ENCODE assay signal across 32 cellular contexts in the genomic region with DNA sequence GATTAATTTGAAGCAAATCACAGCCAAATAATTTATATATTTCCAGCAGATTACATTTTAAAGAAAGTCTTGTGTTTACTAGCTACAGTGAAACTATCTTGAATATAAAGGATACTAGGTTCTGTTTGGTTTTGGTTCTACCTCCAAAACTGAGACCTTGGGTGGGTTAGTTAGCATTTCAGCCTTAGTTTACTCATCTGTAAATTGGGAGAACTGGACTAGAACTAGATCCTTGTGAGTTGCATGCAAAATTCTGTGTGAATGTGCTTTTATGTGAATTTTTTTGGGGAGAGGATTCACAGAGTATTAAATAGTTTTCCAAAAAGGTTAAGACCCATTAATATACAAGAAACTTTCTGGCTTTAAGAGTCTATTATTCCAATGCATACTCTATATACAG. TPM values are rescaled to one million over a fixed set of nuclear protein-coding genes. Genes with fewer than 3 reads are reported as not detected.
DNase-seq lines count a peak whose midpoint lies in the region; ATAC-seq and TF ChIP-seq lines count a peak whose summit lies in the region.
"Had no signal": no experiment of that assay in that cellular context is flagged by ENCODE, and none has a peak within 500 bp of the region (broad histone marks: within the 10 kb centered on the region; RNA-seq: fewer than 3 reads in every experiment).

No MANE protein-coding gene starts in this region.

- H3K36me3 Mint-ChIP-seq in activated T-cell treated with anti-CD3 and anti-CD28 coated beads, Interleukin-2, amount 50 U/mL, for 72 hours (ENCODE audit: insufficient read depth in 2 of 2) = peaks cover 23 to 55% of the 10 kb centered on the region in 2 donors
- peaks cover 18% of the 10 kb centered on the region for H3K36me3 Mint-ChIP-seq in activated T-cell treated with anti-CD3 and anti-CD28 coated beads, Interleukin-2, amount 50 U/mL, for 4 hours (ENCODE audit: insufficient read depth)
- peaks cover 85% of the 10 kb centered on the region for H3K36me3 Mint-ChIP-seq in activated T-helper 17 cell treated with anti-CD3 and anti-CD28 coated beads, Interleukin-2, amount 50 U/mL, for 72 hours (ENCODE audit: low read depth)

- TF ChIP-seq POLR2A in stomach (IDR thresholded peaks at IDR 0.05) (no peak), sigmoid colon (IDR thresholded peaks at IDR 0.05) (no peak)

- H3K27me3 Mint-ChIP-seq in activated T-cell treated with anti-CD3 and anti-CD28 coated beads, Interleukin-2, amount 50 U/mL, for 72 hours (ENCODE audit: low read depth) = no peaks in the 10 kb centered on the region
- H3K27me3 Mint-ChIP-seq in activated T-cell treated with anti-CD3 and anti-CD28 coated beads, Interleukin-2, amount 50 U/mL, for 4 hours (ENCODE audit: low read depth) = no peaks in the 10 kb centered on the region
- no peaks in the 10 kb centered on the region for H3K27me3 Mint-ChIP-seq in activated T-helper 17 cell treated with anti-CD3 and anti-CD28 coated beads, Interleukin-2, amount 50 U/mL, for 72 hours
- H3K27me3 Mint-ChIP-seq: activated CD4-positive, alpha-beta T cell treated with anti-CD3 and anti-CD28 coated beads for 36 hours; stimulated activated naive CD8-positive, alpha-beta T cell treated with anti-CD3 and anti-CD28 coated beads, Interleukin-15, amount 100 ng/mL, for 72 hours had no signal

- no peaks in the 10 kb centered on the region for H3K9me3 Mint-ChIP-seq in activated T-cell treated with anti-CD3 and anti-CD28 coated beads, Interleukin-2, amount 50 U/mL, for 72 hours
- H3K9me3 Mint-ChIP-seq in activated T-cell treated with anti-CD3 and anti-CD28 coated beads, Interleukin-2, amount 50 U/mL, for 4 hours = no peaks in the 10 kb centered on the region
- no peaks in the 10 kb centered on the region for H3K9me3 Mint-ChIP-seq in activated T-helper 17 cell treated with anti-CD3 and anti-CD28 coated beads, Interleukin-2, amount 50 U/mL, for 72 hours
- H3K9me3 Mint-ChIP-seq: activated naive CD4-positive, alpha-beta T cell treated with anti-CD3 and anti-CD28 coated beads, Interleukin-2, amount 50 U/mL, for 72 hours; stimulated activated naive CD8-positive, alpha-beta T cell treated with anti-CD3 and anti-CD28 coated beads, Interleukin-15, amount 100 ng/mL, for 72 hours; T-helper 1 cell treated with Interleukin-12 subunit alpha and Interleukin-12 subunit beta and Interleukin-4 antibody, amounts not matched to agents 30 μg/mL and 1 μg/mL, for 36 hours had no signal

- peak overlapping the region; percentile 40 to 62 for H3K4me3 Mint-ChIP-seq in activated T-cell treated with anti-CD3 and anti-CD28 coated beads, Interleukin-2, amount 50 U/mL, for 72 hours
- H3K4me3 Mint-ChIP-seq in activated T-cell treated with anti-CD3 and anti-CD28 coated beads, Interleukin-2, amount 50 U/mL, for 4 hours = no peak overlapping the region
- peak overlapping the region; percentile 37 for H3K4me3 Mint-ChIP-seq in activated T-helper 17 cell treated with anti-CD3 and anti-CD28 coated beads, Interleukin-2, amount 50 U/mL, for 72 hours
- H3K4me3 Mint-ChIP-seq: T-helper 1 cell treated with Interleukin-12 subunit alpha and Interleukin-12 subunit beta and Interleukin-4 antibody, amounts not matched to agents 30 μg/mL and 1 μg/mL, for 36 hours had no signal

- H3K4me3 ChIP-seq in Loucy (ENCODE audit: low read length, poor library complexity, severe bottlenecking) (peak overlapping the region; percentile 92), stomach (peak overlapping the region in 1 of 4 donors; percentile 97), sigmoid colon (no peak overlapping the region)
- H3K4me3 ChIP-seq: ascending aorta, HAP-1, MG63, SJSA1, skin epidermis, tibial artery had no signal

- peak overlapping the region in 4 of 5 donors; percentile 0 to 99 (median 26) for H3K27ac ChIP-seq in stomach
- H3K27ac ChIP-seq in sigmoid colon = no peak overlapping the region
- H3K27ac ChIP-seq: ascending aorta, SJSA1, tibial artery had no signal

- H3K27me3 ChIP-seq in Loucy (ENCODE audit: insufficient read depth, low read length, poor library complexity, severe bottlenecking) (no peaks in the 10 kb centered on the region), stomach (no peaks in the 10 kb centered on the region), sigmoid colon (no peaks in the 10 kb centered on the region)
- H3K27me3 ChIP-seq: ascending aorta, MG63, SJSA1, tibial artery had no signal

- H2AFZ ChIP-seq in Loucy (ENCODE audit: low read length) = no peak overlapping the region

- TF ChIP-seq EP300 in stomach (IDR thresholded peaks at IDR 0.05) (no peak), sigmoid colon (IDR thresholded peaks at IDR 0.05) (no peak)

- ATAC-seq in activated T-cell treated with anti-CD3 and anti-CD28 coated beads, Interleukin-2, amount 50 U/mL, for 72 hours (replicated peaks in 1 of 2) = no peak
- no peak for ATAC-seq in activated T-cell treated with anti-CD3 and anti-CD28 coated beads, Interleukin-2, amount 50 U/mL, for 4 hours
- ATAC-seq in activated T-helper 17 cell treated with anti-CD3 and anti-CD28 coated beads, Interleukin-2, amount 50 U/mL, for 72 hours (replicated peaks) = no peak
- no peak for ATAC-seq in omental fat pad (ENCODE audit: low FRiP score)
- ATAC-seq: activated CD4-positive, alpha-beta T cell treated with anti-CD3 and anti-CD28 coated beads for 36 hours; activated naive CD4-positive, alpha-beta T cell treated with anti-CD3 and anti-CD28 coated beads, Interleukin-2, amount 50 U/mL, for 72 hours; left cardiac atrium; stimulated activated naive CD8-positive, alpha-beta T cell treated with anti-CD3 and anti-CD28 coated beads, Interleukin-15, amount 100 ng/mL, for 72 hours had no signal

- TF ChIP-seq CTCF in Loucy (conservative IDR thresholded peaks at IDR 0.05; ENCODE audit: low read length) (no peak), stomach (IDR thresholded peaks at IDR 0.05) (no peak), omental fat pad (IDR thresholded peaks at IDR 0.05) (no peak), sigmoid colon (IDR thresholded peaks at IDR 0.05) (no peak)

- H3K4me1 ChIP-seq in Loucy (ENCODE audit: insufficient read depth, low read length, poor library complexity, severe bottlenecking) (peaks cover 52% of the 10 kb centered on the region), stomach (peaks cover 0 to 49% (median 26%) of the 10 kb centered on the region in 4 donors), sigmoid colon (peaks cover 0 to 19% (median 5%) of the 10 kb centered on the region in 4 donors)

- H3F3A ChIP-seq in Loucy (ENCODE audit: low read depth) = no peaks in the 10 kb centered on the region

- no peaks in the 10 kb centered on the region for H3K9me2 ChIP-seq in Loucy (replicated peaks; ENCODE audit: low read depth, low read length)

- intact Hi-C loops in stomach (cut with DNase I; ENCODE audit: low total_unique reads) (no loop called here), sigmoid colon (cut with DNase I) (loop anchor here (10.0 kb wide), 1 partner anchor 284 kb away; a partner anchor contains a TSS)

- peaks cover 77% of the 10 kb centered on the region for H4K20me1 ChIP-seq in Loucy (ENCODE audit: insufficient read depth, low read length, poor library complexity, severe bottlenecking)

- no peak for DNase-seq in activated T-cell treated with anti-CD3 and anti-CD28 coated beads, Interleukin-2, amount 50 U/mL, for 72 hours
- DNase-seq in activated T-cell treated with anti-CD3 and anti-CD28 coated beads, Interleukin-2, amount 50 U/mL, for 4 hours = no peak
- DNase-seq in stomach (no peak), omental fat pad (ENCODE audit: low spot score) (no peak), sigmoid colon (no peak), HCEC 1CT (no peak)
- DNase-seq: activated CD4-positive, alpha-beta T cell treated with anti-CD3 and anti-CD28 coated beads for 36 hours; cortex of kidney; DMS53; GF-D8; left cardiac atrium; MG63; NCI-H1417 treated with DMSO at 0.1 percent for 48 hours; NCI-H2081; NCI-H2227 treated with DMSO at 0.1 percent for 48 hours; RPMI8226; stimulated activated CD4-positive, alpha-beta T cell treated with anti-CD3 and anti-CD28 coated beads, Interleukin-1b, Interleukin-23, amount 100 ng/mL, for 48 hours; stimulated activated CD8-positive, alpha-beta memory T cell treated with anti-CD3 and anti-CD28 coated beads, Interleukin-4, amount 100 ng/mL, for 48 hours; stimulated activated naive CD8-positive, alpha-beta T cell treated with anti-CD3 and anti-CD28 coated beads, Interleukin-15, amount 100 ng/mL, for 72 hours; tibial artery had no signal

- H3K9me3 ChIP-seq in Loucy (ENCODE audit: insufficient read depth, low read depth, low read length) (no peaks in the 10 kb centered on the region), stomach (no peaks in the 10 kb centered on the region), sigmoid colon (no peaks in the 10 kb centered on the region)
- H3K9me3 ChIP-seq: ascending aorta, HAP-1, MG63, SJSA1, tibial artery had no signal

- peaks cover 43% of the 10 kb centered on the region for H3K4me1 Mint-ChIP-seq in activated T-cell treated with anti-CD3 and anti-CD28 coated beads, Interleukin-2, amount 50 U/mL, for 72 hours (ENCODE audit: low read depth)
- H3K4me1 Mint-ChIP-seq in activated T-cell treated with anti-CD3 and anti-CD28 coated beads, Interleukin-2, amount 50 U/mL, for 4 hours (ENCODE audit: low read depth) = peaks cover 24% of the 10 kb centered on the region
- peaks cover 14% of the 10 kb centered on the region for H3K4me1 Mint-ChIP-seq in activated T-helper 17 cell treated with anti-CD3 and anti-CD28 coated beads, Interleukin-2, amount 50 U/mL, for 72 hours

- peak overlapping the region; percentile 98 for H3K4me2 ChIP-seq in Loucy (ENCODE audit: low read depth, low read length, poor library complexity, severe bottlenecking)

- no peak overlapping the region for H3K27ac Mint-ChIP-seq in activated T-cell treated with anti-CD3 and anti-CD28 coated beads, Interleukin-2, amount 50 U/mL, for 72 hours
- H3K27ac Mint-ChIP-seq in activated T-helper 17 cell treated with anti-CD3 and anti-CD28 coated beads, Interleukin-2, amount 50 U/mL, for 72 hours = no peak overlapping the region
- H3K27ac Mint-ChIP-seq: activated CD4-positive, alpha-beta T cell treated with anti-CD3 and anti-CD28 coated beads for 36 hours; activated naive CD4-positive, alpha-beta T cell treated with anti-CD3 and anti-CD28 coated beads, Interleukin-2, amount 50 U/mL, for 72 hours; stimulated activated naive CD8-positive, alpha-beta T cell treated with anti-CD3 and anti-CD28 coated beads, Interleukin-15, amount 100 ng/mL, for 72 hours had no signal

- peak overlapping the region; percentile 95 for H3K9ac ChIP-seq in Loucy (ENCODE audit: low read depth, low read length, poor library complexity, severe bottlenecking)

- H3K36me3 ChIP-seq in Loucy (ENCODE audit: insufficient read depth, low read length) (peaks cover 42% of the 10 kb centered on the region), stomach (peaks cover 6 to 29% (median 22%) of the 10 kb centered on the region in 4 donors), sigmoid colon (peaks cover 0 to 33% (median 0%) of the 10 kb centered on the region in 4 donors)

- H3K79me2 ChIP-seq in Loucy (ENCODE audit: insufficient read depth, low read length) = peaks cover 81% of the 10 kb centered on the region

RNA-seq across cellular contexts. Expression of a gene that starts 4.1 kb away (rescaled TPM):
- total RNA-seq in activated T-cell treated with anti-CD3 and anti-CD28 coated beads, Interleukin-2, amount 50 U/mL, for 72 hours = 10 to 100 TPM; 50.8 to 58.5 TPM
- total RNA-seq in activated T-cell treated with anti-CD3 and anti-CD28 coated beads, Interleukin-2, amount 50 U/mL, for 4 hours = 10 to 100 TPM; 61.5 to 78.1 (median 64.5) TPM
- 10 to 100 TPM; 61.3 to 80.4 TPM for total RNA-seq in activated T-helper 17 cell treated with anti-CD3 and anti-CD28 coated beads, Interleukin-2, amount 50 U/mL, for 72 hours
- 100 to 1,000 TPM in 1 of 5 donors, 10 to 100 TPM in 2, 1 to 10 TPM in 1, not detected in 1; 2.7 to 142 (median 26.7) TPM for total RNA-seq in stomach
- 10 to 100 TPM; 17.3 to 40.7 (median 33.0) TPM for polyA plus RNA-seq in stomach
- 10 to 100 TPM in 1 of 4 donors, 1 to 10 TPM in 3; 4.5 to 12.8 (median 7.4) TPM for total RNA-seq in omental fat pad
- 1 to 10 TPM; 4.4 to 9.7 (median 8.2) TPM for total RNA-seq in sigmoid colon
- polyA plus RNA-seq in sigmoid colon = 10 to 100 TPM; 35.7 to 71.7 (median 52.9) TPM

RNA-seq across cellular contexts. Expression of a gene that starts 19.8 kb away (rescaled TPM):
- not detected for total RNA-seq in activated T-cell treated with anti-CD3 and anti-CD28 coated beads, Interleukin-2, amount 50 U/mL, for 72 hours
- not detected for total RNA-seq in activated T-cell treated with anti-CD3 and anti-CD28 coated beads, Interleukin-2, amount 50 U/mL, for 4 hours
- total RNA-seq in activated T-helper 17 cell treated with anti-CD3 and anti-CD28 coated beads, Interleukin-2, amount 50 U/mL, for 72 hours = under 1 TPM; 0.43 to 0.45 TPM
- total RNA-seq in stomach (not detected), omental fat pad (under 1 TPM in 1 of 4 donors, not detected in 3; 0.84 TPM), sigmoid colon (not detected)
- polyA plus RNA-seq in stomach (not detected), sigmoid colon (under 1 TPM in 1 of 3 donors, not detected in 2; 0.10 TPM)
- total RNA-seq: activated CD4-positive, alpha-beta T cell treated with anti-CD3 and anti-CD28 coated beads for 36 hours; ascending aorta; cardiac septum; fibroblast of villous mesenchyme; left cardiac atrium; SJSA1 had no signal
- polyA plus RNA-seq: BJ, esophagus had no signal

RNA-seq across cellular contexts. Expression of a gene that starts 59.9 kb away (rescaled TPM):
- total RNA-seq in activated T-cell treated with anti-CD3 and anti-CD28 coated beads, Interleukin-2, amount 50 U/mL, for 72 hours = 100 to 1,000 TPM; 181 to 194 TPM
- total RNA-seq in activated T-cell treated with anti-CD3 and anti-CD28 coated beads, Interleukin-2, amount 50 U/mL, for 4 hours = 10 to 100 TPM; 67.0 to 83.8 (median 78.4) TPM
- total RNA-seq in activated T-helper 17 cell treated with anti-CD3 and anti-CD28 coated beads, Interleukin-2, amount 50 U/mL, for 72 hours = 100 to 1,000 TPM; 106 to 185 TPM
- total RNA-seq in stomach = 10 to 100 TPM; 29.5 to 87.1 (median 66.5) TPM
- 10 to 100 TPM; 34.5 to 40.8 (median 37.4) TPM for polyA plus RNA-seq in stomach
- 10 to 100 TPM; 54.4 to 81.3 (median 78.4) TPM for total RNA-seq in omental fat pad
- 10 to 100 TPM; 27.0 to 34.2 (median 32.3) TPM for total RNA-seq in sigmoid colon
- 10 to 100 TPM; 30.6 to 60.9 (median 37.9) TPM for polyA plus RNA-seq in sigmoid colon

Comparison
In these comparisons a context has a peak if more than half of its experiments do, and no peak if none do; other contexts are left out.
1. H3K27ac ChIP-seq: peak in stomach (4 of 5); none in sigmoid colon (0 of 4).